Comparison of ENCODE assay signal across 30 cellular contexts in the genomic region with DNA sequence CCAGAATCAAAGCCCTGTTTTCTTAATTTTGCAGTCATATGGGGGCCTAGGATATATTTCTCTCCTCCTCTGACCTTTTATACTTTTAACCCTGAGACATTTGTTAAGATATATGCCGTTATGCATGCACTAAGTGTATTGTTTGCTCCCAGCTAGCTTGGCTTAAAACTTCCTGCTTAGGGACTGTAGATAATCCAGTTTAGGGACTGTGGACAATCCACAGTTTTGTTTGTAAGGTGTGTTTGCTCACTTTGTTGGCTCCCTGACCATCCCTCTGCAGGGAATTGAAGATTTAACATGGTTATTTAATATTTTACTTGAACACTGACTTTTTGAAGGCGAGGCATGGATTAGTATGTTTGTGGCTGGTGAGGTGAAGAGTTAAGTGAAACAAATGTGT.
"Had no signal": no experiment of that assay in that cellular context is flagged by ENCODE, and none has a peak within 500 bp of the region (broad histone marks: within the 10 kb centered on the region; RNA-seq: fewer than 3 reads in every experiment).

No MANE protein-coding gene starts in this region.

- H3K36me3 ChIP-seq: adrenal gland, breast epithelium had no signal

- DNase-seq: activated CD4-positive, alpha-beta T cell treated with anti-CD3 and anti-CD28 coated beads for 36 hours; activated CD4-positive, alpha-beta T cell treated with anti-CD3 and anti-CD28 coated beads, Interleukin-2, amount 10 ng/mL, durations not matched to agents 7 days and 5 days; activated CD4-positive, alpha-beta T cell treated with anti-CD3 and anti-CD28 coated beads, Interleukin-2, amount 50 U/mL, for 48 hours; activated CD8-positive, alpha-beta T cell treated with anti-CD3 and anti-CD28 coated beads, Interleukin-2, amount 10 ng/mL, durations not matched to agents 7 days and 5 days; activated gamma-delta T cell; activated naive CD4-positive, alpha-beta T cell treated with anti-CD3 and anti-CD28 coated beads for 36 hours; activated T-cell treated with anti-CD3 and anti-CD28 coated beads, Interleukin-2, amount 50 U/mL, for 24 hours; adrenal gland; body of pancreas; Kasumi-1; KG1; MM.1S; MV-4-11; NCI-H1092; NCI-H1436 treated with DMSO at 0.1 percent for 48 hours; NCI-H1694 treated with DMSO at 0.1 percent for 48 hours; NCI-H2029 treated with DMSO at 0.1 percent for 48 hours; NCI-H2107; NCI-H2171; NCI-H510A; NCI-H526; NCI-H748 treated with DMSO at 0.1 percent for 48 hours; Right ventricle myocardium superior; T1000 had no signal

- ATAC-seq: activated CD4-positive, alpha-beta T cell treated with anti-CD3 and anti-CD28 coated beads for 36 hours; activated CD4-positive, CD25-positive, alpha-beta regulatory T cell treated with anti-CD3 and anti-CD28 coated beads, Interleukin-2, amount 50 U/mL, for 24 hours; activated CD8-positive, alpha-beta T cell treated with anti-CD3 and anti-CD28 coated beads, Interleukin-2, amount 10 ng/mL, durations not matched to agents 7 days and 5 days; activated naive CD4-positive, alpha-beta T cell treated with anti-CD3 and anti-CD28 coated beads, Interleukin-2, amount 50 U/mL, for 72 hours; body of pancreas; WTC11 had no signal

- H3K27me3 ChIP-seq: adrenal gland, body of pancreas, breast epithelium had no signal

- H3K4me1 ChIP-seq: breast epithelium had no signal

- H3K36me3 Mint-ChIP-seq: activated naive CD4-positive, alpha-beta T cell treated with anti-CD3 and anti-CD28 coated beads, Interleukin-2, amount 50 U/mL, for 72 hours; WTC11 had no signal

- H3K27ac ChIP-seq: body of pancreas, breast epithelium, SK-N-MC had no signal

- H3K9me3 ChIP-seq: adrenal gland, body of pancreas, breast epithelium had no signal

- H3K9me3 Mint-ChIP-seq: activated CD4-positive, alpha-beta T cell treated with anti-CD3 and anti-CD28 coated beads, Interleukin-2, amount 10 ng/mL, durations not matched to agents 7 days and 5 days; activated naive CD4-positive, alpha-beta T cell treated with anti-CD3 and anti-CD28 coated beads for 36 hours; activated T-cell treated with anti-CD3 and anti-CD28 coated beads, Interleukin-2, amount 50 U/mL, for 24 hours; activated T-helper 2 cell treated with anti-CD3 and anti-CD28 coated beads, Interferon-gamma antibody, Interleukin-2, Interleukin-4, amounts not matched to agents 10 μg/mL and 5 μg/mL and 100 μg/mL, durations not matched to agents 14 hours and 24 hours and 36 hours; WTC11 had no signal

- H3K4me1 Mint-ChIP-seq: activated CD4-positive, alpha-beta T cell treated with anti-CD3 and anti-CD28 coated beads for 36 hours; activated CD4-positive, alpha-beta T cell treated with anti-CD3 and anti-CD28 coated beads, Interleukin-2, amount 10 ng/mL, durations not matched to agents 7 days and 5 days; WTC11 had no signal

- H3K4me3 ChIP-seq: adrenal gland, body of pancreas, breast epithelium, SK-N-MC had no signal

- H3K4me3 Mint-ChIP-seq: activated CD4-positive, alpha-beta T cell treated with anti-CD3 and anti-CD28 coated beads for 36 hours; activated CD4-positive, alpha-beta T cell treated with anti-CD3 and anti-CD28 coated beads, Interleukin-2, amount 10 ng/mL, durations not matched to agents 7 days and 5 days; activated CD8-positive, alpha-beta T cell treated with anti-CD3 and anti-CD28 coated beads, Interleukin-2, amount 10 ng/mL, durations not matched to agents 7 days and 5 days; activated naive CD4-positive, alpha-beta T cell treated with anti-CD3 and anti-CD28 coated beads for 36 hours; activated T-cell treated with anti-CD3 and anti-CD28 coated beads, Interleukin-2, amount 50 U/mL, for 24 hours; WTC11 had no signal

- H3K27ac Mint-ChIP-seq: activated CD4-positive, alpha-beta T cell treated with anti-CD3 and anti-CD28 coated beads for 36 hours; activated CD4-positive, alpha-beta T cell treated with anti-CD3 and anti-CD28 coated beads, Interleukin-2, amount 10 ng/mL, durations not matched to agents 7 days and 5 days; activated CD8-positive, alpha-beta T cell treated with anti-CD3 and anti-CD28 coated beads, Interleukin-2, amount 10 ng/mL, durations not matched to agents 7 days and 5 days; activated naive CD4-positive, alpha-beta T cell treated with anti-CD3 and anti-CD28 coated beads for 36 hours; activated naive CD4-positive, alpha-beta T cell treated with anti-CD3 and anti-CD28 coated beads, Interleukin-2, amount 50 U/mL, for 72 hours; activated T-cell treated with anti-CD3 and anti-CD28 coated beads, Interleukin-2, amount 50 U/mL, for 24 hours; activated T-helper 2 cell treated with anti-CD3 and anti-CD28 coated beads, Interferon-gamma antibody, Interleukin-2, Interleukin-4, amounts not matched to agents 10 μg/mL and 5 μg/mL and 100 μg/mL, durations not matched to agents 14 hours and 24 hours and 36 hours; WTC11 had no signal
